8 cellular contexts compared by ENCODE assay signal in the genomic region with DNA sequence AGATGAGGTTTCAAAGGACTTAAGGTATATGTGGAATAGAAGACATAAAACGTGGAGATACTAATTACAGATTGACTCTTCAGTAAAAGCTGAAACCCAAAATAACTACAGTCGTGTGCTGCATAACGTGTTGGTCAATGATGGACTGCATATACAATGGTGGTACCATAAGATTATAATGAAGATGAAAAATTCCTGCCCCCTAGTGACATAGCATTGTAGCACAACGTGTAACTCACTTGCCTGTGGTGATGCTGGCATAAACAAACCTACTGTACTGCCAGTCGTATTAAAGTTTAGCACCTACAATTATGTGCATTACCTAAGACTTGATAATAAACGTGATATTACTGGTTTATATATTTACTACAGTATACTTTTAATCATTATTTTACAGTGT.
A peak's percentile ranks its signal among the peaks of the same experiment; 100 is the strongest.
DNase-seq lines count a peak whose midpoint lies in the region; FAIRE-seq and TF ChIP-seq lines count a peak whose summit lies in the region.

No MANE protein-coding gene starts in this region.

- peak; percentile 24 for DNase-seq in DMS53 treated with DMSO at 0.1 percent for 48 hours (lab: John Stamatoyannopoulos, UW; ENCODE audit: unreplicated experiment)
- DNase-seq in H54 (ENCODE audit: insufficient read length, low spot score), result no peak
- peak; percentile 3 for DNase-seq in NCI-H460 (ENCODE audit: extremely low read depth, low read depth)
- peak in 1 of 2 donors; percentile 1 for DNase-seq in foreskin fibroblast
- no peak for DNase-seq in NCI-H146 treated with DMSO at 0.1 percent for 48 hours (lab: John Stamatoyannopoulos, UW; ENCODE audit: unreplicated experiment)
- no peak for DNase-seq in activated CD4-positive, CD25-positive, alpha-beta regulatory T cell (lab: John Stamatoyannopoulos, UW)
- no peak for DNase-seq in hepatic stellate cell (ENCODE audit: low spot score)
- DNase-seq in iPS-NIHi11 (ENCODE audit: low spot score), result no peak

- TF ChIP-seq CTCF in foreskin fibroblast (IDR thresholded peaks at IDR 0.05; ENCODE audit: low read depth, low read length), result peak; percentile 14

- peak; percentile 66 for FAIRE-seq in H54 (lab: Jason Lieb, UNC)

- no peak overlapping the region for H3K4me3 ChIP-seq in foreskin fibroblast (ENCODE audit: low read depth in 1 of 2, low read length in 2 of 2)

- no peak for TF ChIP-seq POLR2A in H54 (IDR thresholded peaks at IDR 0.05; ENCODE audit: low read depth, low read length)

Comparison
In these comparisons a context has a peak if more than half of its experiments do, and no peak if none do; other contexts are left out.
1. DNase-seq: peak in DMS53 treated with DMSO at 0.1 percent for 48 hours (single experiment) and NCI-H460 (single experiment); none in H54 (single experiment), NCI-H146 treated with DMSO at 0.1 percent for 48 hours (single experiment), activated CD4-positive, CD25-positive, alpha-beta regulatory T cell (0 of 4), hepatic stellate cell (single experiment) and iPS-NIHi11 (single experiment).